In genomic region chr16:57771141-57771785, GRCh38 we compare ENCODE assay signal across 28 cellular contexts. TPM values are rescaled to one million over a fixed set of nuclear protein-coding genes. Genes with fewer than 3 reads are reported as not detected.
"Had no signal": no experiment of that assay in that cellular context is flagged by ENCODE, and none has a peak within 500 bp of the region (broad histone marks: within the 10 kb centered on the region; RNA-seq: fewer than 3 reads in every experiment).

No MANE protein-coding gene starts in this region.

- FAIRE-seq: astrocyte, TTC549 had no signal

- H3K27ac ChIP-seq: adrenal gland, breast epithelium, SJSA1 had no signal

- H3K4me3 ChIP-seq: adrenal gland, body of pancreas, breast epithelium, SJSA1 had no signal

- H3K9me3 ChIP-seq: adrenal gland, body of pancreas, breast epithelium, SJSA1, SK-N-SH had no signal

- ATAC-seq: activated CD4-positive, alpha-beta T cell treated with anti-CD3 and anti-CD28 coated beads for 36 hours; activated CD4-positive, CD25-positive, alpha-beta regulatory T cell treated with anti-CD3 and anti-CD28 coated beads, Interleukin-2, amount 50 U/mL, for 24 hours; activated CD8-positive, alpha-beta T cell treated with anti-CD3 and anti-CD28 coated beads, Interleukin-2, amount 10 ng/mL, durations not matched to agents 7 days and 5 days; activated naive CD4-positive, alpha-beta T cell treated with anti-CD3 and anti-CD28 coated beads, Interleukin-2, amount 50 U/mL, for 72 hours; activated T-cell treated with anti-CD3 and anti-CD28 coated beads, Interleukin-2, amount 50 U/mL, for 4 hours; body of pancreas had no signal

- H3K4me1 ChIP-seq: adrenal gland, breast epithelium had no signal

- H3K4me2 ChIP-seq: SK-N-SH had no signal

- H3K27me3 ChIP-seq: adrenal gland, body of pancreas, breast epithelium, SJSA1 had no signal

- H3K9ac ChIP-seq: SK-N-SH had no signal

- DNase-seq: activated CD4-positive, alpha-beta T cell treated with anti-CD3 and anti-CD28 coated beads for 36 hours; activated CD4-positive, alpha-beta T cell treated with anti-CD3 and anti-CD28 coated beads, Interleukin-2, amount 10 ng/mL, durations not matched to agents 7 days and 5 days; activated CD4-positive, alpha-beta T cell treated with anti-CD3 and anti-CD28 coated beads, Interleukin-2, amount 50 U/mL, for 48 hours; activated CD8-positive, alpha-beta memory T cell treated with anti-CD3 and anti-CD28 coated beads, Interleukin-2, amount 50 U/mL, for 4 hours; activated CD8-positive, alpha-beta T cell treated with anti-CD3 and anti-CD28 coated beads, Interleukin-2, amount 10 ng/mL, durations not matched to agents 7 days and 5 days; activated gamma-delta T cell treated with Interleukin-2 at 50 U/mL for 16 hours; activated naive CD4-positive, alpha-beta T cell treated with anti-CD3 and anti-CD28 coated beads for 36 hours; activated T-cell treated with anti-CD3 and anti-CD28 coated beads for 4 hours; activated T-cell treated with anti-CD3 and anti-CD28 coated beads, Interleukin-2, amount 50 U/mL, for 4 hours; adrenal gland; Karpas-422; NCI-H1105; NCI-H1417 treated with DMSO at 0.1 percent for 48 hours; NCI-H187 treated with DMSO at 0.1 percent for 48 hours; NCI-H2081; NCI-H2171 treated with DMSO at 0.1 percent for 48 hours; NCI-H226; NCI-H524 treated with DMSO at 0.1 percent for 48 hours; NCI-H748 treated with DMSO at 0.1 percent for 48 hours; OCI-M1; SK-N-SH had no signal

- H3K36me3 ChIP-seq: breast epithelium had no signal

RNA-seq across cellular contexts. Expression of gene KIFC3, which starts 31.0 kb away (rescaled TPM):
- total RNA-seq: activated CD4-positive, alpha-beta T cell treated with anti-CD3 and anti-CD28 coated beads, Interleukin-2, amount 10 ng/mL, durations not matched to agents 7 days and 5 days had no signal
